ENCODE assay signal across 10 cellular contexts in genomic region chr6:6697620-6698019, GRCh38.
DNase-seq lines count a peak whose midpoint lies in the region; ATAC-seq and TF ChIP-seq lines count a peak whose summit lies in the region.
"Had no signal": no experiment of that assay in that cellular context is flagged by ENCODE, and none has a peak within 500 bp of the region (broad histone marks: within the 10 kb centered on the region; RNA-seq: fewer than 3 reads in every experiment).

No MANE protein-coding gene starts in this region.

- H3K27me3 ChIP-seq in PC-3 (ENCODE audit: low read length) (no peaks in the 10 kb centered on the region), foreskin keratinocyte (no peaks in the 10 kb centered on the region), smooth muscle cell (ENCODE audit: low read depth) (no peaks in the 10 kb centered on the region)

- H3K9me2 ChIP-seq in PC-3 (replicated peaks; ENCODE audit: low read length), result no peaks in the 10 kb centered on the region

- H3K36me3 Mint-ChIP-seq in activated CD8-positive, alpha-beta T cell treated with anti-CD3 and anti-CD28 coated beads, Interleukin-2, amount 10 ng/mL, durations not matched to agents 7 days and 5 days (ENCODE audit: low read depth), result no peaks in the 10 kb centered on the region
- no peaks in the 10 kb centered on the region for H3K36me3 Mint-ChIP-seq in activated CD8-positive, alpha-beta T cell treated with anti-CD3 and anti-CD28 coated beads for 36 hours (ENCODE audit: low read depth)
- H3K36me3 Mint-ChIP-seq: activated naive CD8-positive, alpha-beta T cell had no signal

- POLR2A ChIA-PET in activated CD8-positive, alpha-beta T cell treated with anti-CD3 and anti-CD28 coated beads, Interleukin-2, amount 10 ng/mL, durations not matched to agents 7 days and 5 days (lab: Charles Lee), result no interaction called here
- POLR2A ChIA-PET in activated CD8-positive, alpha-beta T cell treated with anti-CD3 and anti-CD28 coated beads for 36 hours (lab: Charles Lee), result interaction anchor here (0.7 kb wide), 1 partner anchor 14 kb away, joined by 3 read pairs; no protein-coding TSS in a partner anchor
- POLR2A ChIA-PET in PC-3 (lab: Charles Lee; ENCODE audit: unreplicated experiment), result no interaction called here

- DNase-seq in activated CD8-positive, alpha-beta T cell treated with anti-CD3 and anti-CD28 coated beads, Interleukin-2, amount 10 ng/mL, durations not matched to agents 7 days and 5 days, result peak; percentile 47
- DNase-seq in activated CD8-positive, alpha-beta T cell treated with anti-CD3 and anti-CD28 coated beads for 36 hours, result no peak
- DNase-seq in PC-3, result no peak
- DNase-seq in foreskin keratinocyte, result peak in 1 of 2 donors; percentile 76
- no peak for DNase-seq in smooth muscle cell (lab: John Stamatoyannopoulos, UW; ENCODE audit: unreplicated experiment)
- DNase-seq in midbrain (lab: John Stamatoyannopoulos, UW), result no peak
- DNase-seq in hypothalamus (lab: John Stamatoyannopoulos, UW), result no peak

- H3K9me3 ChIP-seq in PC-3 (ENCODE audit: low read length) (no peaks in the 10 kb centered on the region), smooth muscle cell (replicated peaks; ENCODE audit: low read depth) (no peaks in the 10 kb centered on the region)

- H3K9ac ChIP-seq in PC-3 (ENCODE audit: low read length) (peak overlapping the region; percentile 30; the same call in 1 of the 2 replicates), smooth muscle cell (ENCODE audit: low read depth) (no peak overlapping the region)
- H3K9ac ChIP-seq: GM23248 had no signal

- intact Hi-C loops in activated CD8-positive, alpha-beta T cell treated with anti-CD3 and anti-CD28 coated beads for 36 hours (cut with micrococcal nuclease), result no loop called here
- intact Hi-C loops in PC-3 (cut with micrococcal nuclease), result loop anchor here (10.0 kb wide), 1 partner anchor 357 kb away; no protein-coding TSS in a partner anchor

- no peak overlapping the region for H3K4me2 ChIP-seq in PC-3 (ENCODE audit: low read length)
- no peak overlapping the region for H3K4me2 ChIP-seq in smooth muscle cell

- 11% methylated on average over 3 of the region's 3 CpGs for WGBS in smooth muscle cell (ENCODE audit: low lambda C conversion rate)

- peak; percentile 46 for ATAC-seq in activated CD8-positive, alpha-beta T cell treated with anti-CD3 and anti-CD28 coated beads, Interleukin-2, amount 10 ng/mL, durations not matched to agents 7 days and 5 days
- no peak for ATAC-seq in activated CD8-positive, alpha-beta T cell treated with anti-CD3 and anti-CD28 coated beads for 36 hours
- ATAC-seq in PC-3 (no peak), foreskin keratinocyte (no peak), GM19455 (IDR thresholded peaks at IDR 0.05; ENCODE audit: unreplicated experiment) (no peak)

- H3K27ac Mint-ChIP-seq in activated CD8-positive, alpha-beta T cell treated with anti-CD3 and anti-CD28 coated beads, Interleukin-2, amount 10 ng/mL, durations not matched to agents 7 days and 5 days, result peak overlapping the region; percentile 77
- H3K27ac Mint-ChIP-seq in activated CD8-positive, alpha-beta T cell treated with anti-CD3 and anti-CD28 coated beads for 36 hours, result no peak overlapping the region
- H3K27ac Mint-ChIP-seq: activated naive CD8-positive, alpha-beta T cell had no signal

- peaks cover 39% of the 10 kb centered on the region for H3K4me1 Mint-ChIP-seq in activated CD8-positive, alpha-beta T cell treated with anti-CD3 and anti-CD28 coated beads, Interleukin-2, amount 10 ng/mL, durations not matched to agents 7 days and 5 days (ENCODE audit: low read depth)
- H3K4me1 Mint-ChIP-seq in activated CD8-positive, alpha-beta T cell treated with anti-CD3 and anti-CD28 coated beads for 36 hours (ENCODE audit: low read depth), result no peaks in the 10 kb centered on the region

- TF ChIP-seq CTCF in activated CD8-positive, alpha-beta T cell treated with anti-CD3 and anti-CD28 coated beads for 36 hours (IDR thresholded peaks at IDR 0.05), result no peak
- no peak for TF ChIP-seq CTCF in PC-3 (conservative IDR thresholded peaks at IDR 0.05; ENCODE audit: low read depth, low read length)
- no peak for TF ChIP-seq CTCF in foreskin keratinocyte (conservative IDR thresholded peaks at IDR 0.05)
- TF ChIP-seq CTCF in smooth muscle cell (IDR thresholded peaks at IDR 0.05; ENCODE audit: borderline replicate concordance, insufficient read depth, poor library complexity, severe bottlenecking), result no peak

- H3K27ac ChIP-seq in PC-3 (ENCODE audit: low read length), result peak overlapping the region; percentile 31
- peak overlapping the region; percentile 44 for H3K27ac ChIP-seq in foreskin keratinocyte
- peak overlapping the region; percentile 76 for H3K27ac ChIP-seq in smooth muscle cell (ENCODE audit: low read depth)
- H3K27ac ChIP-seq: GM23248 had no signal

- peaks cover 14% of the 10 kb centered on the region for H3K27me3 Mint-ChIP-seq in activated CD8-positive, alpha-beta T cell treated with anti-CD3 and anti-CD28 coated beads, Interleukin-2, amount 10 ng/mL, durations not matched to agents 7 days and 5 days (ENCODE audit: low read depth)
- H3K27me3 Mint-ChIP-seq in activated CD8-positive, alpha-beta T cell treated with anti-CD3 and anti-CD28 coated beads for 36 hours, result peaks cover 10% of the 10 kb centered on the region
- H3K27me3 Mint-ChIP-seq: activated naive CD8-positive, alpha-beta T cell had no signal

- H2AFZ ChIP-seq in PC-3 (ENCODE audit: low read length), result no peak overlapping the region
- no peak overlapping the region for H2AFZ ChIP-seq in smooth muscle cell (ENCODE audit: low read depth)
- H2AFZ ChIP-seq: GM23248 had no signal

- no peaks in the 10 kb centered on the region for H3F3A ChIP-seq in PC-3 (ENCODE audit: low read length, unreplicated experiment)
- H3F3A ChIP-seq in smooth muscle cell (ENCODE audit: low read depth), result peaks cover 12% of the 10 kb centered on the region

- H3K4me3 Mint-ChIP-seq in activated CD8-positive, alpha-beta T cell treated with anti-CD3 and anti-CD28 coated beads, Interleukin-2, amount 10 ng/mL, durations not matched to agents 7 days and 5 days, result no peak overlapping the region
- H3K4me3 Mint-ChIP-seq in activated CD8-positive, alpha-beta T cell treated with anti-CD3 and anti-CD28 coated beads for 36 hours, result no peak overlapping the region
- H3K4me3 Mint-ChIP-seq: activated naive CD8-positive, alpha-beta T cell had no signal

- H3K4me1 ChIP-seq in PC-3 (ENCODE audit: insufficient read depth, low read length) (peaks cover 23% of the 10 kb centered on the region), foreskin keratinocyte (peaks cover 36% of the 10 kb centered on the region), smooth muscle cell (ENCODE audit: low read depth) (peaks cover 9% of the 10 kb centered on the region)

- H3K4me3 ChIP-seq in PC-3 (ENCODE audit: low read length) (no peak overlapping the region), smooth muscle cell (no peak overlapping the region)
- H3K4me3 ChIP-seq: GM23248 had no signal

- H4K20me1 ChIP-seq in PC-3 (ENCODE audit: low read length) (no peaks in the 10 kb centered on the region), smooth muscle cell (ENCODE audit: low read depth) (no peaks in the 10 kb centered on the region)

- H3K79me2 ChIP-seq in PC-3 (ENCODE audit: low read length) (no peaks in the 10 kb centered on the region), smooth muscle cell (ENCODE audit: low read depth) (no peaks in the 10 kb centered on the region)

- BruUV-seq in PC-3 (replicated peaks; lab: Mats Ljungman, UMichigan), result no TSS peak

- CTCF ChIA-PET in activated CD8-positive, alpha-beta T cell treated with anti-CD3 and anti-CD28 coated beads, Interleukin-2, amount 10 ng/mL, durations not matched to agents 7 days and 5 days (lab: Charles Lee), result interaction anchor here (1.5 kb wide), 1 partner anchor 9 kb away, joined by 4 read pairs; no protein-coding TSS in a partner anchor
- CTCF ChIA-PET in activated CD8-positive, alpha-beta T cell treated with anti-CD3 and anti-CD28 coated beads for 36 hours (lab: Charles Lee), result no interaction called here
- CTCF ChIA-PET in PC-3 (lab: Charles Lee), result interaction anchor here (1.7 kb wide), 1 partner anchor 11 kb away, joined by 8 read pairs; no protein-coding TSS in a partner anchor

- H3K9me3 Mint-ChIP-seq in activated CD8-positive, alpha-beta T cell treated with anti-CD3 and anti-CD28 coated beads, Interleukin-2, amount 10 ng/mL, durations not matched to agents 7 days and 5 days (ENCODE audit: insufficient read depth), result no peaks in the 10 kb centered on the region
- H3K9me3 Mint-ChIP-seq in activated CD8-positive, alpha-beta T cell treated with anti-CD3 and anti-CD28 coated beads for 36 hours, result no peaks in the 10 kb centered on the region

- H3K36me3 ChIP-seq in PC-3 (ENCODE audit: low read depth, low read length) (no peaks in the 10 kb centered on the region), smooth muscle cell (ENCODE audit: low read depth) (no peaks in the 10 kb centered on the region)
